In genomic region chr12:51921017-51921725, GRCh38 we compare ENCODE assay signal across 21 cellular contexts. TPM values are rescaled to one million over a fixed set of nuclear protein-coding genes. Genes with fewer than 3 reads are reported as not detected.
A peak's percentile ranks its signal among the peaks of the same experiment; 100 is the strongest.
DNase-seq lines count a peak whose midpoint lies in the region; ATAC-seq, FAIRE-seq and TF ChIP-seq lines count a peak whose summit lies in the region.
"Had no signal": no experiment of that assay in that cellular context is flagged by ENCODE, and none has a peak within 500 bp of the region (broad histone marks: within the 10 kb centered on the region; RNA-seq: fewer than 3 reads in every experiment).

No MANE protein-coding gene starts in this region.

- TF ChIP-seq POLR2A in GM12892 (IDR thresholded peaks at IDR 0.05; ENCODE audit: low read depth, low read length): no peak

- no peaks in the 10 kb centered on the region for H3K79me1 ChIP-seq in mesenchymal stem cell (replicated peaks; ENCODE audit: low read length, poor library complexity, severe bottlenecking)

- H3K36me3 ChIP-seq in SK-N-SH (replicated peaks in 1 of 2; ENCODE audit: control insufficient read depth in 1 of 2, insufficient read depth in 2 of 2, low read length in 1 of 2) (no peaks in the 10 kb centered on the region), SJCRH30 (no peaks in the 10 kb centered on the region), mesenchymal stem cell (ENCODE audit: control insufficient read depth in 1 of 2, insufficient read depth in 2 of 2, low read depth in 1 of 2, low read length in 2 of 2) (peaks cover 0 to 50% of the 10 kb centered on the region in 2 experiments), upper lobe of right lung (peaks cover 22% of the 10 kb centered on the region)
- H3K36me3 ChIP-seq: pancreas had no signal

- H4K20me1 ChIP-seq in SK-N-SH (ENCODE audit: insufficient read depth): no peaks in the 10 kb centered on the region

- no peaks in the 10 kb centered on the region for H3K36me3 Mint-ChIP-seq in activated naive CD4-positive, alpha-beta T cell treated with anti-CD3 and anti-CD28 coated beads, Interleukin-2, amount 10 ng/mL, durations not matched to agents 7 days and 5 days
- H3K36me3 Mint-ChIP-seq: activated naive CD8-positive, alpha-beta T cell; CD4-positive, alpha-beta memory T cell; stimulated activated effector memory CD8-positive, alpha-beta T cell treated with anti-CD3 and anti-CD28 coated beads, Interleukin-12 subunit alpha, Interleukin-12 subunit beta, amount 100 ng/mL, for 72 hours had no signal

- H3K4me2 ChIP-seq in SK-N-SH (no peak overlapping the region), mesenchymal stem cell (ENCODE audit: low read length, poor library complexity, severe bottlenecking) (no peak overlapping the region)
- H3K4me2 ChIP-seq: A549 had no signal

- peaks cover 0 to 54% of the 10 kb centered on the region in 2 experiments; a peak in 2 of 4 replicates for H3K4me1 ChIP-seq in SK-N-SH (ENCODE audit: control insufficient read depth in 1 of 2, insufficient read depth in 2 of 2, low read depth in 1 of 2, low read length in 1 of 2)
- H3K4me1 ChIP-seq in SJCRH30: peaks cover 45% of the 10 kb centered on the region
- peaks cover 5% of the 10 kb centered on the region for H3K4me1 ChIP-seq in mesenchymal stem cell (ENCODE audit: control insufficient read depth, insufficient read depth, low read depth, low read length)
- H3K4me1 ChIP-seq in upper lobe of right lung: peaks cover 45% of the 10 kb centered on the region

- H3K27ac Mint-ChIP-seq in activated naive CD4-positive, alpha-beta T cell treated with anti-CD3 and anti-CD28 coated beads, Interleukin-2, amount 10 ng/mL, durations not matched to agents 7 days and 5 days: no peak overlapping the region
- H3K27ac Mint-ChIP-seq: activated naive CD8-positive, alpha-beta T cell; stimulated activated effector memory CD8-positive, alpha-beta T cell treated with anti-CD3 and anti-CD28 coated beads, Interleukin-12 subunit alpha, Interleukin-12 subunit beta, amount 100 ng/mL, for 72 hours had no signal

- peak overlapping the region in 1 of 2 experiments; percentile 33 for H3K18ac ChIP-seq in mesenchymal stem cell (ENCODE audit: low read depth in 1 of 2, low read length in 2 of 2)

- no peak for TF ChIP-seq EP300 in SK-N-SH (IDR thresholded peaks at IDR 0.05; ENCODE audit: borderline replicate concordance in 1 of 2, low read depth in 1 of 2, low read length in 1 of 2)

- H3K4me3 Mint-ChIP-seq in activated naive CD4-positive, alpha-beta T cell treated with anti-CD3 and anti-CD28 coated beads, Interleukin-2, amount 10 ng/mL, durations not matched to agents 7 days and 5 days: no peak overlapping the region
- H3K4me3 Mint-ChIP-seq: activated naive CD8-positive, alpha-beta T cell; stimulated activated effector memory CD8-positive, alpha-beta T cell treated with anti-CD3 and anti-CD28 coated beads, Interleukin-12 subunit alpha, Interleukin-12 subunit beta, amount 100 ng/mL, for 72 hours had no signal

- POLR2A ChIA-PET in SK-N-SH (lab: Yijun Ruan, JAX): interaction anchor here (0.8 to 1.2 kb wide), 2 partner anchors 8 to 69 kb away, joined by 3 read pairs; no protein-coding TSS in a partner anchor

- no peak overlapping the region for H2BK5ac ChIP-seq in mesenchymal stem cell (ENCODE audit: low read depth, low read length, poor library complexity, severe bottlenecking)

- no peak overlapping the region for H3K9ac ChIP-seq in SK-N-SH
- peak overlapping the region; percentile 23 for H3K9ac ChIP-seq in mesenchymal stem cell (ENCODE audit: low read length)

- no peak for TF ChIP-seq CTCF in SK-N-SH (IDR thresholded peaks at IDR 0.05)
- no peak for TF ChIP-seq CTCF in upper lobe of right lung (IDR thresholded peaks at IDR 0.05)

- H4K91ac ChIP-seq in mesenchymal stem cell (ENCODE audit: low read length): peak overlapping the region; percentile 30

- H2AK5ac ChIP-seq in mesenchymal stem cell (ENCODE audit: low read length, severe bottlenecking): no peak overlapping the region

- intact Hi-C loops in upper lobe of right lung (cut with DNase I): loop anchor here (10.0 kb wide), 1 partner anchor 54 kb away; no protein-coding TSS in a partner anchor

- no peak for ATAC-seq in SK-N-SH treated with all-trans-retinoic acid at 6 μM for 48 hours
- no peak for ATAC-seq in upper lobe of right lung
- ATAC-seq: A549; pancreas; stimulated activated effector memory CD8-positive, alpha-beta T cell treated with anti-CD3 and anti-CD28 coated beads, Interleukin-12 subunit alpha, Interleukin-12 subunit beta, amount 100 ng/mL, for 72 hours had no signal

- 81% methylated on average over 5 of the region's 7 CpGs for WGBS in SK-N-SH (ENCODE audit: low lambda C conversion rate)
- WGBS in mesenchymal stem cell: 63% methylated on average over 6 of the region's 7 CpGs

- no peak for TF ChIP-seq RAD21 in SK-N-SH (IDR thresholded peaks at IDR 0.05; ENCODE audit: low read length)

- H2BK12ac ChIP-seq in mesenchymal stem cell (ENCODE audit: low read length in 2 of 2): no peak overlapping the region

- CTCF ChIA-PET in SK-N-SH (lab: Yijun Ruan, JAX): interaction anchor here (1.0 to 10.1 kb wide), 6 partner anchors 8 to 63 kb away, joined by 3 to 55 read pairs (median 5); no protein-coding TSS in a partner anchor
- CTCF ChIA-PET in activated naive CD4-positive, alpha-beta T cell treated with anti-CD3 and anti-CD28 coated beads, Interleukin-2, amount 10 ng/mL, durations not matched to agents 7 days and 5 days (lab: Charles Lee): interaction anchor here (0.7 to 3.7 kb wide), 7 partner anchors 13 to 500 kb away, joined by 3 to 42 read pairs (median 4); no protein-coding TSS in a partner anchor

- no peak overlapping the region for H2BK15ac ChIP-seq in mesenchymal stem cell (ENCODE audit: low read depth, poor library complexity, severe bottlenecking)

- H3K14ac ChIP-seq in mesenchymal stem cell (ENCODE audit: low read length in 2 of 2): no peak overlapping the region

- H3K23ac ChIP-seq in mesenchymal stem cell (ENCODE audit: low read length in 2 of 2): no peak overlapping the region

- no peak overlapping the region for H3K4ac ChIP-seq in mesenchymal stem cell (ENCODE audit: low read depth in 1 of 2, low read length in 2 of 2)

- H3F3A ChIP-seq in SK-N-SH (replicated peaks; ENCODE audit: insufficient read depth): no peaks in the 10 kb centered on the region

- H3K27ac ChIP-seq in SK-N-SH (ENCODE audit: low read depth in 2 of 2, low read length in 1 of 2) (peak overlapping the region in 1 of 2 experiments; percentile 50; a peak in 2 of 4 replicates), SJCRH30 (peak overlapping the region; percentile 42; the same call in 1 of the 2 replicates), mesenchymal stem cell (ENCODE audit: low read length, poor library complexity, severe bottlenecking) (no peak overlapping the region), upper lobe of right lung (no peak overlapping the region)
- H3K27ac ChIP-seq: A549, pancreas had no signal

- H3K9me3 ChIP-seq in SK-N-SH (no peaks in the 10 kb centered on the region), SJCRH30 (replicated peaks) (no peaks in the 10 kb centered on the region), mesenchymal stem cell (ENCODE audit: control insufficient read depth, low read length) (no peaks in the 10 kb centered on the region), upper lobe of right lung (no peaks in the 10 kb centered on the region)
- H3K9me3 ChIP-seq: A549, esophagus squamous epithelium, pancreas, tibial nerve had no signal

- no peaks in the 10 kb centered on the region for H3K79me2 ChIP-seq in SK-N-SH (ENCODE audit: insufficient read depth)

- H3K9me2 ChIP-seq in SK-N-SH: no peaks in the 10 kb centered on the region

- H3K4me3 ChIP-seq in SK-N-SH (ENCODE audit: low read depth in 2 of 2, low read length in 1 of 2): no peak overlapping the region
- H3K4me3 ChIP-seq in SJCRH30: no peak overlapping the region
- no peak overlapping the region for H3K4me3 ChIP-seq in mesenchymal stem cell (ENCODE audit: insufficient read depth in 1 of 2, low read depth in 1 of 2, low read length in 2 of 2)
- no peak overlapping the region for H3K4me3 ChIP-seq in upper lobe of right lung
- H3K4me3 ChIP-seq: A549, esophagus squamous epithelium, pancreas, tibial nerve had no signal

- FAIRE-seq in GM12892 (lab: Jason Lieb, UNC): no peak
- FAIRE-seq: A549, islet of Langerhans, pancreas had no signal

- H2AFZ ChIP-seq in SK-N-SH (ENCODE audit: low read depth) (no peak overlapping the region), mesenchymal stem cell (ENCODE audit: low read depth, low read length) (no peak overlapping the region)

- no peak overlapping the region for H4K8ac ChIP-seq in mesenchymal stem cell (ENCODE audit: low read length)

- H3K27me3 Mint-ChIP-seq in activated naive CD4-positive, alpha-beta T cell treated with anti-CD3 and anti-CD28 coated beads, Interleukin-2, amount 10 ng/mL, durations not matched to agents 7 days and 5 days: peaks cover 36% of the 10 kb centered on the region
- H3K27me3 Mint-ChIP-seq: activated naive CD8-positive, alpha-beta T cell; CD4-positive, alpha-beta memory T cell had no signal

- peaks cover 4% of the 10 kb centered on the region for H3K4me1 Mint-ChIP-seq in activated naive CD4-positive, alpha-beta T cell treated with anti-CD3 and anti-CD28 coated beads, Interleukin-2, amount 10 ng/mL, durations not matched to agents 7 days and 5 days

- peak; percentile 38 for DNase-seq in SK-N-SH
- peak; percentile 87 to 88 for DNase-seq in SJCRH30
- DNase-seq in mesenchymal stem cell: no peak
- DNase-seq in upper lobe of right lung: peak; percentile 56
- DNase-seq in activated naive CD4-positive, alpha-beta T cell treated with anti-CD3 and anti-CD28 coated beads, Interleukin-2, amount 10 ng/mL, durations not matched to agents 7 days and 5 days: no peak
- no peak for DNase-seq in GM12892 (ENCODE audit: insufficient read length)
- DNase-seq in OCI-M2 (lab: John Stamatoyannopoulos, UW; ENCODE audit: unreplicated experiment): no peak
- DNase-seq: activated CD4-positive, alpha-beta T cell treated with anti-CD3 and anti-CD28 coated beads, Interleukin-2, amount 50 U/mL, for 1 hour; CD4-positive, alpha-beta memory T cell; esophagus squamous epithelium; head of caudate nucleus; Karpas-422; NCI-H345 had no signal

- no peaks in the 10 kb centered on the region for H3K9me3 Mint-ChIP-seq in activated naive CD4-positive, alpha-beta T cell treated with anti-CD3 and anti-CD28 coated beads, Interleukin-2, amount 10 ng/mL, durations not matched to agents 7 days and 5 days
- H3K9me3 Mint-ChIP-seq: CD4-positive, alpha-beta memory T cell; stimulated activated effector memory CD8-positive, alpha-beta T cell treated with anti-CD3 and anti-CD28 coated beads, Interleukin-12 subunit alpha, Interleukin-12 subunit beta, amount 100 ng/mL, for 72 hours had no signal

- no peak overlapping the region for H2BK120ac ChIP-seq in mesenchymal stem cell (ENCODE audit: low read depth, low read length)

- no peaks in the 10 kb centered on the region for H3K27me3 ChIP-seq in SK-N-SH (ENCODE audit: insufficient read depth)
- H3K27me3 ChIP-seq in SJCRH30: no peaks in the 10 kb centered on the region
- peaks cover 0 to 5% of the 10 kb centered on the region in 2 experiments for H3K27me3 ChIP-seq in mesenchymal stem cell (ENCODE audit: control insufficient read depth in 1 of 2, insufficient read depth in 1 of 2, low read length in 2 of 2)
- no peaks in the 10 kb centered on the region for H3K27me3 ChIP-seq in upper lobe of right lung
- H3K27me3 ChIP-seq: esophagus squamous epithelium, pancreas, tibial nerve had no signal

RNA-seq across cellular contexts. Expression of gene ACVRL1, which starts 13.9 kb away (rescaled TPM):
- polyA plus RNA-seq in SK-N-SH (2012; rRNA removed): 0.07 and 0.08 TPM in 2 replicates
- 0.05 and 0.07 TPM in 2 replicates for polyA plus RNA-seq in SK-N-SH (2012; cell fraction: cytosol; rRNA removed)
- 0.11 and 0.54 TPM in 2 replicates for polyA plus RNA-seq in SK-N-SH (2012; cell fraction: nucleus; rRNA removed)
- 0.33 and 0.36 TPM in 2 replicates for total RNA-seq in SJCRH30 (2014; rRNA removed; shearing (Covaris generic))
- polyA plus RNA-seq in mesenchymal stem cell (2013, experiment 1 of 2): 158 TPM
- 162 TPM for polyA plus RNA-seq in mesenchymal stem cell (2013, experiment 2 of 2)
- 223 TPM for total RNA-seq in upper lobe of right lung
- 0.40 TPM for polyA plus RNA-seq in GM12892 (2012; ENCODE audit: missing spikeins)
- polyA plus RNA-seq: CD4-positive, alpha-beta memory T cell had no signal

RNA-seq across cellular contexts. Expression of gene ACVR1B, which starts 30.3 kb away (rescaled TPM):
- polyA plus RNA-seq in SK-N-SH (2012; rRNA removed): 12.1 and 13.5 TPM in 2 replicates
- 8.3 and 10.4 TPM in 2 replicates for polyA plus RNA-seq in SK-N-SH (2012; cell fraction: cytosol; rRNA removed)
- 11.1 and 12.7 TPM in 2 replicates for polyA plus RNA-seq in SK-N-SH (2012; cell fraction: nucleus; rRNA removed)
- total RNA-seq in SJCRH30 (2014; rRNA removed; shearing (Covaris generic)): 19.8 and 22.4 TPM in 2 replicates
- polyA plus RNA-seq in mesenchymal stem cell (2013, experiment 1 of 2): 13.6 TPM
- 13.2 TPM for polyA plus RNA-seq in mesenchymal stem cell (2013, experiment 2 of 2)
- 33.5 TPM for total RNA-seq in upper lobe of right lung
- polyA plus RNA-seq in GM12892 (2012; ENCODE audit: missing spikeins): 0.42 TPM

RNA-seq across cellular contexts. Expression of gene ANKRD33, which starts 33.3 kb away (rescaled TPM):
- polyA plus RNA-seq in SK-N-SH (2012; rRNA removed): not detected in 2 replicates
- not detected in 2 replicates for polyA plus RNA-seq in SK-N-SH (2012; cell fraction: cytosol; rRNA removed)
- polyA plus RNA-seq in SK-N-SH (2012; cell fraction: nucleus; rRNA removed): 0.11 and 0.13 TPM in 2 replicates
- total RNA-seq in SJCRH30 (2014; rRNA removed; shearing (Covaris generic)): not detected in 2 replicates
- polyA plus RNA-seq in mesenchymal stem cell (2013, experiment 1 of 2): 3.7 TPM
- polyA plus RNA-seq in mesenchymal stem cell (2013, experiment 2 of 2): 3.2 TPM
- not detected for total RNA-seq in upper lobe of right lung
- polyA plus RNA-seq in GM12892 (2012; ENCODE audit: missing spikeins): not detected
- total RNA-seq: CD4-positive, alpha-beta memory T cell; Daoy; pancreas had no signal
- polyA plus RNA-seq: A549; CD4-positive, alpha-beta memory T cell; pancreas had no signal

Comparison
In these comparisons a context has a peak if more than half of its experiments do, and no peak if none do; other contexts are left out.
1. DNase-seq: peak in SK-N-SH (single experiment), SJCRH30 (2 of 2) and upper lobe of right lung (single experiment); none in mesenchymal stem cell (single experiment), activated naive CD4-positive, alpha-beta T cell treated with anti-CD3 and anti-CD28 coated beads, Interleukin-2, amount 10 ng/mL, durations not matched to agents 7 days and 5 days (single experiment), GM12892 (single experiment) and OCI-M2 (single experiment).
2. RNA of gene ACVRL1, which starts 13.9 kb away (total RNA-seq): 223 TPM in upper lobe of right lung (single experiment); 0.33 to 0.36 TPM in SJCRH30; every median in the first group is over 100 times any median in the second.